27 cellular contexts compared by ENCODE assay signal in genomic region chr12:68894276-68894855, GRCh38.
"Had no signal": no experiment of that assay in that cellular context is flagged by ENCODE, and none has a peak within 500 bp of the region (broad histone marks: within the 10 kb centered on the region; RNA-seq: fewer than 3 reads in every experiment).

No MANE protein-coding gene starts in this region.

- H3K9me3 Mint-ChIP-seq: activated CD8-positive, alpha-beta T cell treated with anti-CD3 and anti-CD28 coated beads for 36 hours; activated naive CD4-positive, alpha-beta T cell treated with anti-CD3 and anti-CD28 coated beads, Interleukin-2, amount 10 ng/mL, durations not matched to agents 7 days and 5 days; activated T-cell treated with anti-CD3 and anti-CD28 coated beads, Interleukin-2, amount 50 U/mL, for 4 hours; activated T-helper 17 cell treated with anti-CD3 and anti-CD28 coated beads, Interleukin-2, amount 50 U/mL, for 72 hours; central memory CD8-positive, alpha-beta T cell; dendritic cell treated with granulocyte-macrophage colony-stimulating factor and Interleukin-4, amounts not matched to agents 40 ng/mL and 50 ng/mL, for 4 days; endodermal cell had no signal

- H3K36me3 ChIP-seq: brain microvascular endothelial cell, heart left ventricle had no signal

- H3K27ac Mint-ChIP-seq: activated CD4-positive, alpha-beta T cell treated with anti-CD3 and anti-CD28 coated beads for 36 hours; activated CD8-positive, alpha-beta T cell treated with anti-CD3 and anti-CD28 coated beads for 36 hours; activated naive CD4-positive, alpha-beta T cell treated with anti-CD3 and anti-CD28 coated beads, Interleukin-2, amount 10 ng/mL, durations not matched to agents 7 days and 5 days; activated naive CD8-positive, alpha-beta T cell; activated T-helper 17 cell treated with anti-CD3 and anti-CD28 coated beads, Interleukin-2, amount 50 U/mL, for 72 hours; dendritic cell treated with granulocyte-macrophage colony-stimulating factor and Interleukin-4, amounts not matched to agents 40 ng/mL and 50 ng/mL, for 4 days; endodermal cell had no signal

- H3K4me3 Mint-ChIP-seq: activated CD4-positive, alpha-beta T cell treated with anti-CD3 and anti-CD28 coated beads for 36 hours; activated CD4-positive, alpha-beta T cell treated with anti-CD3 and anti-CD28 coated beads, Interleukin-2, amount 10 ng/mL, durations not matched to agents 24 days and 14 days; activated CD8-positive, alpha-beta T cell treated with anti-CD3 and anti-CD28 coated beads for 36 hours; activated naive CD4-positive, alpha-beta T cell treated with anti-CD3 and anti-CD28 coated beads, Interleukin-2, amount 10 ng/mL, durations not matched to agents 7 days and 5 days; activated naive CD8-positive, alpha-beta T cell; activated T-cell treated with anti-CD3 and anti-CD28 coated beads, Interleukin-2, amount 50 U/mL, for 4 hours; activated T-helper 17 cell treated with anti-CD3 and anti-CD28 coated beads, Interleukin-2, amount 50 U/mL, for 72 hours; central memory CD8-positive, alpha-beta T cell; dendritic cell treated with granulocyte-macrophage colony-stimulating factor and Interleukin-4, amounts not matched to agents 40 ng/mL and 50 ng/mL, for 4 days; endodermal cell had no signal

- H3K27me3 Mint-ChIP-seq: activated CD4-positive, alpha-beta T cell treated with anti-CD3 and anti-CD28 coated beads, Interleukin-2, amount 10 ng/mL, durations not matched to agents 24 days and 14 days; activated naive CD4-positive, alpha-beta T cell treated with anti-CD3 and anti-CD28 coated beads, Interleukin-2, amount 10 ng/mL, durations not matched to agents 7 days and 5 days; dendritic cell treated with granulocyte-macrophage colony-stimulating factor and Interleukin-4, amounts not matched to agents 40 ng/mL and 50 ng/mL, for 4 days had no signal

- ATAC-seq: activated CD8-positive, alpha-beta T cell treated with anti-CD3 and anti-CD28 coated beads for 36 hours; activated T-cell treated with anti-CD3 and anti-CD28 coated beads, Interleukin-2, amount 50 U/mL, for 4 hours; esophagus mucosa; heart left ventricle had no signal

- H3K36me3 Mint-ChIP-seq: activated naive CD4-positive, alpha-beta T cell treated with anti-CD3 and anti-CD28 coated beads, Interleukin-2, amount 10 ng/mL, durations not matched to agents 7 days and 5 days had no signal

- H3K9me3 ChIP-seq: heart left ventricle had no signal

- H3K27ac ChIP-seq: brain microvascular endothelial cell, coronary artery, heart left ventricle had no signal

- H3K4me3 ChIP-seq: coronary artery, dorsolateral prefrontal cortex, heart left ventricle had no signal

- H3K27me3 ChIP-seq: brain microvascular endothelial cell, dorsolateral prefrontal cortex, heart left ventricle had no signal

- H3K4me1 Mint-ChIP-seq: central memory CD8-positive, alpha-beta T cell had no signal

- DNase-seq: activated CD4-positive, alpha-beta T cell treated with anti-CD3 and anti-CD28 coated beads for 36 hours; activated CD4-positive, alpha-beta T cell treated with anti-CD3 and anti-CD28 coated beads, Interleukin-2, amount 10 ng/mL, durations not matched to agents 24 days and 14 days; activated CD4-positive, CD25-positive, alpha-beta regulatory T cell; activated CD4-positive, CD25-positive, alpha-beta regulatory T cell treated with anti-CD3 and anti-CD28 coated beads, Interleukin-2, amount 50 U/mL, for 72 hours; activated CD8-positive, alpha-beta memory T cell treated with anti-CD3 and anti-CD28 coated beads for 24 hours; activated CD8-positive, alpha-beta T cell treated with anti-CD3 and anti-CD28 coated beads for 36 hours; activated effector memory CD4-positive, alpha-beta T cell treated with anti-CD3 and anti-CD28 coated beads, Interleukin-2, amount 50 U/mL, for 16 hours; activated naive CD4-positive, alpha-beta T cell treated with anti-CD3 and anti-CD28 coated beads, Interleukin-2, amount 10 ng/mL, durations not matched to agents 7 days and 5 days; activated T-cell treated with anti-CD3 and anti-CD28 coated beads, Interleukin-2, amount 50 U/mL, for 4 hours; amniotic stem cell; anterior cingulate cortex; brain microvascular endothelial cell; dorsolateral prefrontal cortex; effector memory CD4-positive, alpha-beta T cell; endodermal cell; foreskin fibroblast; glutamatergic neuron; heart left ventricle had no signal

- FAIRE-seq: astrocyte, bronchial epithelial cell, frontal cortex had no signal
